8 cellular contexts compared by ENCODE assay signal in the genomic region with DNA sequence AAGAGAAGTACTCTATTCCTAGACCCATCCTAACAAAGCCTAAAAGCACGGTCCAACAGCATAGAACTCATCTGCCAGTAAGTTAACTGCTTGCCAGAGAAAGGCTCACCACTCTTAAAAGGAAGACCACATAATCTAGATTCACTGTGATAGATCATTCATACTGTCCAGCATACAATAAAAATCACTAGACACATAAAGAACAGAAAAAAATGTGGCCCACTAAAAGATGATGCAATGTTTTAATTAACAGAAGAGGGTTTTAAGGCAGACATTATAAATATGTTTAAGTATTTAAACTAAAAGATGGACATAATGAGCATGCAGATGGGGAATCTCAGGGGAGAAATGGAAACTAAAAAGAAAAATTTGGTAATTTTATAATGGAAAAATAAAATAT.
"Had no signal": no experiment of that assay in that cellular context is flagged by ENCODE, and none has a peak within 500 bp of the region (broad histone marks: within the 10 kb centered on the region; RNA-seq: fewer than 3 reads in every experiment).

No MANE protein-coding gene starts in this region.

- DNase-seq: GDM1, GF-D8 had no signal

- H3K4me3 ChIP-seq: GM12878 had no signal

- ATAC-seq: GM12878 had no signal

- FAIRE-seq: G401.6, GM12878, GM12891, GM12892, GM18507, GM19239 had no signal
